ENCODE assay signal across 19 cellular contexts in genomic region chr1:67464741-67465140, GRCh38.
"Had no signal": no experiment of that assay in that cellular context is flagged by ENCODE, and none has a peak within 500 bp of the region (broad histone marks: within the 10 kb centered on the region; RNA-seq: fewer than 3 reads in every experiment).

No MANE protein-coding gene starts in this region.

- ATAC-seq: activated T-helper 17 cell treated with anti-CD3 and anti-CD28 coated beads, Interleukin-2, amount 50 U/mL, for 72 hours; heart right ventricle; left lobe of liver; lower lobe of right lung had no signal

- H3K27ac ChIP-seq: lower lobe of right lung, neural progenitor cell, right atrium auricular region, stomach, vagina had no signal

- H3K4me3 ChIP-seq: heart right ventricle, lower lobe of right lung, neural progenitor cell, right atrium auricular region, stomach, suprapubic skin, vagina had no signal

- H3K36me3 ChIP-seq: heart right ventricle, lower lobe of right lung, neural progenitor cell, right atrium auricular region, stomach, suprapubic skin, vagina had no signal

- H3K4me1 ChIP-seq: lower lobe of right lung had no signal

- H3K27me3 ChIP-seq: heart right ventricle, neural progenitor cell, right atrium auricular region, stomach, suprapubic skin, vagina had no signal

- DNase-seq: activated CD4-positive, CD25-positive, alpha-beta regulatory T cell treated with anti-CD3 and anti-CD28 coated beads, Interleukin-2, amount 50 U/mL, for 72 hours; activated CD8-positive, alpha-beta memory T cell treated with anti-CD3 and anti-CD28 coated beads, Interleukin-2, amount 50 U/mL, for 4 hours; activated naive CD8-positive, alpha-beta T cell treated with anti-CD3 and anti-CD28 coated beads for 36 hours; activated T-cell treated with anti-CD3 and anti-CD28 coated beads, Interleukin-2, amount 50 U/mL, for 24 hours; cerebellar nuclear complex; cortex of kidney; endodermal cell; heart right ventricle; islet precursor cell; lower lobe of right lung; naive B cell; stomach; trophoblast cell had no signal

- H3K9me3 ChIP-seq: heart right ventricle, lower lobe of right lung, right atrium auricular region, stomach, suprapubic skin, vagina had no signal
